In genomic region chr19:45769821-45770191, GRCh38 we compare ENCODE assay signal across 8 cellular contexts. TPM values are rescaled to one million over a fixed set of nuclear protein-coding genes. Genes with fewer than 3 reads are reported as not detected.
DNase-seq lines count a peak whose midpoint lies in the region; ATAC-seq, FAIRE-seq and TF ChIP-seq lines count a peak whose summit lies in the region.

No MANE protein-coding gene starts in this region.

- H3K27me3 ChIP-seq in PC-3 (ENCODE audit: low read length) (no peaks in the 10 kb centered on the region), keratinocyte (ENCODE audit: control insufficient read depth, extremely low read depth, insufficient read depth, low read length) (no peaks in the 10 kb centered on the region)

- peak overlapping the region; percentile 96 for H3K4me2 ChIP-seq in PC-3 (ENCODE audit: low read length)
- H3K4me2 ChIP-seq in keratinocyte (ENCODE audit: control insufficient read depth, extremely low read depth, insufficient read depth, low read depth, low read length): peak overlapping the region; percentile 98

- no peaks in the 10 kb centered on the region for H3K9me3 ChIP-seq in PC-3 (ENCODE audit: low read length)
- H3K9me3 ChIP-seq in keratinocyte (ENCODE audit: control insufficient read depth, low read depth, low read length): no peaks in the 10 kb centered on the region

- peak; percentile 21 for DNase-seq in activated T-cell treated with anti-CD3 and anti-CD28 coated beads for 24 hours (ENCODE audit: low read depth)
- DNase-seq in activated T-cell treated with anti-CD3 and anti-CD28 coated beads, Interleukin-2, amount 50 U/mL, for 1 hour: no peak
- no peak for DNase-seq in PC-3
- DNase-seq in keratinocyte (ENCODE audit: low read depth, low spot score): no peak
- DNase-seq in stimulated activated CD4-positive, alpha-beta T cell treated with anti-CD3 and anti-CD28 coated beads, Interleukin-4, amount 100 ng/mL, for 1 hour: peak; percentile 50

- H3K27me3 Mint-ChIP-seq in brain: peaks cover 6% of the 10 kb centered on the region

- H2AFZ ChIP-seq in PC-3 (ENCODE audit: low read length) (peak overlapping the region; percentile 37; the same call in 1 of the 2 replicates), keratinocyte (ENCODE audit: control insufficient read depth, low read length) (no peak overlapping the region)

- intact Hi-C loops in PC-3 (cut with micrococcal nuclease): loop anchor here (1.0 kb wide), 3 partner anchors 29 to 78 kb away; partner anchors contain the start of gene QPCTL

- H3K27ac ChIP-seq in PC-3 (ENCODE audit: low read length): no peak overlapping the region
- peak overlapping the region; percentile 49 for H3K27ac ChIP-seq in keratinocyte (ENCODE audit: control insufficient read depth, insufficient read depth, low read length)

- POLR2A ChIA-PET in PC-3 (lab: Charles Lee; ENCODE audit: unreplicated experiment): interaction anchor here (0.6 to 2.1 kb wide), 6 partner anchors 23 to 78 kb away, joined by 3 to 21 read pairs (median 10); partner anchors contain the start of genes DMWD, FBXO46, QPCTL and SNRPD2

- peak overlapping the region; percentile 72 for H3K4me3 ChIP-seq in PC-3 (ENCODE audit: low read length)
- H3K4me3 ChIP-seq in keratinocyte (ENCODE audit: control insufficient read depth in 2 of 3, extremely low read depth in 1 of 3, insufficient read depth in 2 of 3, low read depth in 1 of 3, low read length in 3 of 3): peak overlapping the region; percentile 41 to 80 (median 73)

- TSS peak; percentile 60 for BruUV-seq in PC-3 (replicated peaks; lab: Mats Ljungman, UMichigan)

- H3K79me2 ChIP-seq in PC-3 (ENCODE audit: low read length) (no peaks in the 10 kb centered on the region), keratinocyte (ENCODE audit: control insufficient read depth, insufficient read depth, low read length) (no peaks in the 10 kb centered on the region)

- ATAC-seq in PC-3 (no peak), HG03280 (IDR thresholded peaks at IDR 0.05; ENCODE audit: unreplicated experiment) (no peak), GM21447 (IDR thresholded peaks at IDR 0.05; ENCODE audit: unreplicated experiment) (no peak)

- H3K9ac ChIP-seq in PC-3 (ENCODE audit: low read length): peak overlapping the region; percentile 33; the same call in 1 of the 2 replicates
- peak overlapping the region; percentile 72 for H3K9ac ChIP-seq in keratinocyte (ENCODE audit: control insufficient read depth, extremely low read depth, insufficient read depth, low read length)

- H3F3A ChIP-seq in PC-3 (ENCODE audit: low read length, unreplicated experiment): no peaks in the 10 kb centered on the region

- CTCF ChIA-PET in PC-3 (lab: Charles Lee): interaction anchor here (0.8 to 2.4 kb wide), 5 partner anchors 9 to 94 kb away, joined by 3 to 19 read pairs (median 8); partner anchors contain the start of gene QPCTL

- no peaks in the 10 kb centered on the region for H3K9me2 ChIP-seq in PC-3 (replicated peaks; ENCODE audit: low read length)

- peaks cover 29% of the 10 kb centered on the region for H3K4me1 Mint-ChIP-seq in brain

- TF ChIP-seq CTCF in PC-3 (conservative IDR thresholded peaks at IDR 0.05; ENCODE audit: low read depth, low read length) (no peak), brain (conservative IDR thresholded peaks at IDR 0.05) (no peak), keratinocyte (optimal IDR thresholded peaks at IDR 0.05 in 1 of 3, IDR thresholded peaks at IDR 0.05 in 1 of 3, conservative IDR thresholded peaks at IDR 0.05 in 1 of 3; ENCODE audit: extremely low read depth in 1 of 3, insufficient read depth in 2 of 3, low read length in 3 of 3) (no peak)

- H3K9me1 ChIP-seq in keratinocyte (ENCODE audit: control insufficient read depth, extremely low read depth, insufficient read depth, low read length): no peaks in the 10 kb centered on the region

- H4K20me1 ChIP-seq in PC-3 (ENCODE audit: low read length) (no peaks in the 10 kb centered on the region), keratinocyte (ENCODE audit: control insufficient read depth, extremely low read depth, insufficient read depth, low read length) (peaks cover 6% of the 10 kb centered on the region)

- peaks cover 29% of the 10 kb centered on the region; the same call in 1 of the 2 replicates for H3K4me1 ChIP-seq in PC-3 (ENCODE audit: insufficient read depth, low read length)
- peaks cover 15% of the 10 kb centered on the region for H3K4me1 ChIP-seq in keratinocyte (ENCODE audit: control insufficient read depth, extremely low read depth, insufficient read depth, low read length)

- H3K9me3 Mint-ChIP-seq in brain: peaks cover 0 to 12% (median 0%) of the 10 kb centered on the region in 5 experiments

- peak overlapping the region; percentile 92 to 96 (median 93) for H3K4me3 Mint-ChIP-seq in brain

- H3K36me3 Mint-ChIP-seq in brain: peaks cover 8% of the 10 kb centered on the region

- no peak for FAIRE-seq in keratinocyte (lab: Jason Lieb, UNC)

- H3K27ac Mint-ChIP-seq in brain: peak overlapping the region; percentile 91 to 99 (median 98)

- dilution Hi-C loops in keratinocyte (cut with MboI; ENCODE audit: extremely low pct_ligation_motif_present, low sequenced_read_pairs): no loop called here

- H3K36me3 ChIP-seq in PC-3 (ENCODE audit: low read depth, low read length) (no peaks in the 10 kb centered on the region), keratinocyte (ENCODE audit: control insufficient read depth in 2 of 2, extremely low read depth in 1 of 2, insufficient read depth in 2 of 2, low read length in 2 of 2) (peaks cover 0 to 4% of the 10 kb centered on the region in 2 experiments)

RNA-seq across cellular contexts. Expression of gene SIX5, which starts 0.8 kb away (rescaled TPM):
- total RNA-seq in PC-3 (2014; rRNA removed): 9.3 and 13.6 TPM in 2 replicates
- polyA plus RNA-seq in brain (ENCODE audit: insufficient read depth, low read depth, low replicate concordance) (4.5 TPM), keratinocyte (1.3 to 2.2 TPM (median 2.0 TPM) in 3 replicates)
- 0.45 TPM for polyA plus RNA-seq in keratinocyte (2011; ENCODE audit: low read depth)
- polyA plus RNA-seq in keratinocyte (2011; cell fraction: cytosol; rRNA removed): 1.5 and 3.0 TPM in 2 replicates
- 4.5 and 5.8 TPM in 2 replicates for polyA plus RNA-seq in keratinocyte (2011; cell fraction: nucleus; rRNA removed)
- polyA plus RNA-seq in keratinocyte (2012; ENCODE audit: low replicate concordance): 1.8 and 2.2 TPM in 2 replicates
- polyA minus RNA-seq in keratinocyte: 1.1 to 5.1 TPM (median 2.8 TPM) in 3 replicates
- 6.1 TPM for polyA minus RNA-seq in keratinocyte (2011; cell fraction: cytosol; rRNA and poly(A)+ RNA removed)
- 1.9 and 3.8 TPM in 2 replicates for polyA minus RNA-seq in keratinocyte (2011; cell fraction: nucleus; rRNA and poly(A)+ RNA removed)

RNA-seq across cellular contexts. Expression of gene DMPK, which starts 12.5 kb away (rescaled TPM):
- 18.3 and 18.9 TPM in 2 replicates for total RNA-seq in PC-3 (2014; rRNA removed)
- polyA plus RNA-seq in brain (ENCODE audit: insufficient read depth, low read depth, low replicate concordance) (30.7 TPM), keratinocyte (7.0 to 12.8 TPM (median 8.1 TPM) in 3 replicates)
- 15.4 TPM for polyA plus RNA-seq in keratinocyte (2011; ENCODE audit: low read depth)
- 2.8 and 7.2 TPM in 2 replicates for polyA plus RNA-seq in keratinocyte (2011; cell fraction: cytosol; rRNA removed)
- 76.2 and 104 TPM in 2 replicates for polyA plus RNA-seq in keratinocyte (2011; cell fraction: nucleus; rRNA removed)
- 13.2 and 17.9 TPM in 2 replicates for polyA plus RNA-seq in keratinocyte (2012; ENCODE audit: low replicate concordance)
- polyA minus RNA-seq in keratinocyte: 7.1 to 11.4 TPM (median 9.1 TPM) in 3 replicates
- polyA minus RNA-seq in keratinocyte (2011; cell fraction: cytosol; rRNA and poly(A)+ RNA removed): 3.3 TPM
- 12.0 and 16.4 TPM in 2 replicates for polyA minus RNA-seq in keratinocyte (2011; cell fraction: nucleus; rRNA and poly(A)+ RNA removed)

RNA-seq across cellular contexts. Expression of gene DMWD, which starts 22.8 kb away (rescaled TPM):
- total RNA-seq in PC-3 (2014; rRNA removed): 34.9 and 50.3 TPM in 2 replicates
- polyA plus RNA-seq in brain (ENCODE audit: insufficient read depth, low read depth, low replicate concordance) (36.3 TPM), keratinocyte (10.1 to 16.5 TPM (median 12.5 TPM) in 3 replicates)
- 1.7 TPM for polyA plus RNA-seq in keratinocyte (2011; ENCODE audit: low read depth)
- 8.1 and 11.8 TPM in 2 replicates for polyA plus RNA-seq in keratinocyte (2011; cell fraction: cytosol; rRNA removed)
- 35.8 and 51.3 TPM in 2 replicates for polyA plus RNA-seq in keratinocyte (2011; cell fraction: nucleus; rRNA removed)
- polyA plus RNA-seq in keratinocyte (2012; ENCODE audit: low replicate concordance): 12.3 and 20.4 TPM in 2 replicates
- polyA minus RNA-seq in keratinocyte: 16.9 to 29.0 TPM (median 27.1 TPM) in 3 replicates
- 24.7 TPM for polyA minus RNA-seq in keratinocyte (2011; cell fraction: cytosol; rRNA and poly(A)+ RNA removed)
- 28.9 and 30.2 TPM in 2 replicates for polyA minus RNA-seq in keratinocyte (2011; cell fraction: nucleus; rRNA and poly(A)+ RNA removed)

RNA-seq across cellular contexts. Expression of gene MEIOSIN, which starts 36.6 kb away (rescaled TPM):
- total RNA-seq in PC-3 (2014; rRNA removed): not detected in 2 replicates
- not detected for polyA plus RNA-seq in brain (ENCODE audit: insufficient read depth, low read depth, low replicate concordance)
- polyA plus RNA-seq in keratinocyte: not detected in 3 replicates
- not detected for polyA plus RNA-seq in keratinocyte (2011; ENCODE audit: low read depth)
- not detected in 2 replicates for polyA plus RNA-seq in keratinocyte (2011; cell fraction: cytosol; rRNA removed)
- not detected in 2 replicates for polyA plus RNA-seq in keratinocyte (2011; cell fraction: nucleus; rRNA removed)
- polyA plus RNA-seq in keratinocyte (2012; ENCODE audit: low replicate concordance): not detected in 2 replicates
- polyA minus RNA-seq in keratinocyte: not detected in 3 replicates
- polyA minus RNA-seq in keratinocyte (2011; cell fraction: cytosol; rRNA and poly(A)+ RNA removed): not detected
- not detected in 2 replicates for polyA minus RNA-seq in keratinocyte (2011; cell fraction: nucleus; rRNA and poly(A)+ RNA removed)

RNA-seq across cellular contexts. Expression of gene FBXO46, which starts 39.1 kb away (rescaled TPM):
- 12.8 and 16.1 TPM in 2 replicates for total RNA-seq in PC-3 (2014; rRNA removed)
- polyA plus RNA-seq in brain (ENCODE audit: insufficient read depth, low read depth, low replicate concordance) (11.1 TPM), keratinocyte (2.1 to 2.4 TPM (median 2.4 TPM) in 3 replicates)
- polyA plus RNA-seq in keratinocyte (2011; ENCODE audit: low read depth): 1.6 TPM
- 1.5 and 3.0 TPM in 2 replicates for polyA plus RNA-seq in keratinocyte (2011; cell fraction: cytosol; rRNA removed)
- 8.6 and 11.8 TPM in 2 replicates for polyA plus RNA-seq in keratinocyte (2011; cell fraction: nucleus; rRNA removed)
- polyA plus RNA-seq in keratinocyte (2012; ENCODE audit: low replicate concordance): 5.0 and 6.4 TPM in 2 replicates
- polyA minus RNA-seq in keratinocyte: 1.8 to 2.8 TPM (median 2.7 TPM) in 3 replicates
- polyA minus RNA-seq in keratinocyte (2011; cell fraction: cytosol; rRNA and poly(A)+ RNA removed): 6.9 TPM
- polyA minus RNA-seq in keratinocyte (2011; cell fraction: nucleus; rRNA and poly(A)+ RNA removed): 7.2 and 8.1 TPM in 2 replicates

Comparison
In these comparisons a context has a peak if more than half of its experiments do, and no peak if none do; other contexts are left out.
1. DNase-seq: peak in activated T-cell treated with anti-CD3 and anti-CD28 coated beads for 24 hours (single experiment) and stimulated activated CD4-positive, alpha-beta T cell treated with anti-CD3 and anti-CD28 coated beads, Interleukin-4, amount 100 ng/mL, for 1 hour (single experiment); none in activated T-cell treated with anti-CD3 and anti-CD28 coated beads, Interleukin-2, amount 50 U/mL, for 1 hour (single experiment), PC-3 (single experiment) and keratinocyte (single experiment).